Comparison of ENCODE assay signal across 34 cellular contexts in the genomic region with DNA sequence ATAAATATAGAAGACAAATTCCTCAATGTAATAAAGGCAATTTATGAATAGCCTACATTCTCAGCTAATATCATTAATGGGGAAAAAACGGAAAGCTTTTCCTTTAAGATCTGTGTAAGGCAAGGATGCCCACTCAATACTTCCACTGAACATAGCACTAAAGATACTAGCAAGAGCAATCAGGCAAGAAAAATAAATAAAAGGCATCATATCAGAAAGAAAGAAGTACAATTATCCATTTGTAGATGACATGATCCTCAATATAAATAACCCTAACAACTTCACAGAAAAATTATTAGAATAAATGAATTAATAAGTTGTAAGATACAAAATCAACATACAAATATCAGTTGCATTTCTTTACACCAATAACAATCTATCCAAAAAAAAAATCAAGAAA. TPM values are rescaled to one million over a fixed set of nuclear protein-coding genes. Genes with fewer than 3 reads are reported as not detected.
DNase-seq lines count a peak whose midpoint lies in the region; ATAC-seq, FAIRE-seq and TF ChIP-seq lines count a peak whose summit lies in the region.
"Had no signal": no experiment of that assay in that cellular context is flagged by ENCODE, and none has a peak within 500 bp of the region (broad histone marks: within the 10 kb centered on the region; RNA-seq: fewer than 3 reads in every experiment).

No MANE protein-coding gene starts in this region.

- H3K9me3 ChIP-seq in HepG2 (ENCODE audit: low read length) (peaks cover 15% of the 10 kb centered on the region), right lobe of liver (no peaks in the 10 kb centered on the region), HEK293 (ENCODE audit: control insufficient read depth, insufficient read depth, low read depth, low read length) (no peaks in the 10 kb centered on the region), Karpas-422 (ENCODE audit: low read length) (peaks cover 10% of the 10 kb centered on the region)
- H3K9me3 ChIP-seq: BE2C, Caco-2 had no signal

- H4K20me1 ChIP-seq in HepG2 (ENCODE audit: insufficient read depth, low read length) = no peaks in the 10 kb centered on the region
- no peaks in the 10 kb centered on the region for H4K20me1 ChIP-seq in Karpas-422 (ENCODE audit: insufficient read depth, low read depth, low read length)
- H4K20me1 ChIP-seq: BLaER1; BLaER1 treated with 17β-estradiol and CSF1 and Interleukin-3, amounts not matched to agents 10 nM and 100 nM had no signal

- H2AFZ ChIP-seq in HepG2 (ENCODE audit: low read length) (no peak overlapping the region), Karpas-422 (ENCODE audit: low read length) (no peak overlapping the region)

- intact Hi-C loops in HepG2 (cut with micrococcal nuclease; ENCODE audit: unreplicated experiment) = no loop called here
- intact Hi-C loops in right lobe of liver (cut with DNase I) = no loop called here

- H3K9ac ChIP-seq in HepG2 (ENCODE audit: insufficient read depth, low read depth, low read length) = no peak overlapping the region
- H3K9ac ChIP-seq in Karpas-422 (ENCODE audit: low read length) = no peak overlapping the region
- H3K9ac ChIP-seq: BLaER1; BLaER1 treated with 17β-estradiol and CSF1 and Interleukin-3, amounts not matched to agents 10 nM and 100 nM had no signal

- 100% methylated on average over 1 of the region's 1 CpG for WGBS in HepG2 (ENCODE audit: low lambda C conversion rate)
- 100% methylated on average over 1 of the region's 1 CpG for WGBS in right lobe of liver (ENCODE audit: insufficient coverage, low coverage, low lambda C conversion rate, missing lambda C conversion rate)

- CTCF ChIA-PET in HepG2 (lab: Yijun Ruan, JAX; ENCODE audit: low intra/inter-chr PET ratio, low total read pairs) = no interaction called here
- CTCF ChIA-PET in HEK293 (lab: Yijun Ruan, JAX) = interaction anchor here (0.8 kb wide), 1 partner anchor 14 kb away, joined by 4 read pairs; no protein-coding TSS in a partner anchor

- no peak for TF ChIP-seq RAD21 in HepG2 (CRISPR knock-in tag; IDR thresholded peaks at IDR 0.05)

- DNase-seq in HepG2 (ENCODE audit: low spot score) (no peak), right lobe of liver (no peak), Karpas-422 (no peak), DMS153 (lab: John Stamatoyannopoulos, UW) (no peak)
- DNase-seq: 8988T; ACHN; AML-193; BE2C; C1 segment of cervical spinal cord; Caco-2; Calu3; CD4-positive, alpha-beta memory T cell; CD4-positive, alpha-beta T cell; CD4-positive, CD25-positive, alpha-beta regulatory T cell; CD8-positive, alpha-beta memory T cell; CD8-positive, alpha-beta T cell; COR-L47; DMS 273 treated with DMSO at 0.1 percent for 48 hours; DMS79; DMS79 treated with DMSO at 0.1 percent for 48 hours; DND-41; EL had no signal

- TF ChIP-seq POLR2A in HepG2 (IDR thresholded peaks at IDR 0.05; ENCODE audit: insufficient read depth in 1 of 2, low read depth in 2 of 2, low read length in 2 of 2) = no peak
- TF ChIP-seq POLR2A in right lobe of liver (IDR thresholded peaks at IDR 0.05) = no peak

- H3K9me2 ChIP-seq in Karpas-422 (replicated peaks; ENCODE audit: insufficient read depth, low read length) = no peaks in the 10 kb centered on the region

- no peak overlapping the region for H3K4me3 ChIP-seq in HepG2 (replicated peaks in 1 of 3; ENCODE audit: insufficient read depth in 1 of 3, low read depth in 2 of 3, low read length in 3 of 3)
- no peak overlapping the region for H3K4me3 ChIP-seq in right lobe of liver
- H3K4me3 ChIP-seq in HEK293 (ENCODE audit: low read depth, low read length) = no peak overlapping the region
- H3K4me3 ChIP-seq in Karpas-422 (ENCODE audit: low read length) = no peak overlapping the region
- H3K4me3 ChIP-seq: A549; BLaER1; BLaER1 treated with 17β-estradiol and CSF1 and Interleukin-3, amounts not matched to agents 10 nM and 100 nM had no signal

- H3K4me1 ChIP-seq in HepG2 (ENCODE audit: insufficient read depth, low read length) = peaks cover 19% of the 10 kb centered on the region
- no peaks in the 10 kb centered on the region for H3K4me1 ChIP-seq in right lobe of liver
- no peaks in the 10 kb centered on the region for H3K4me1 ChIP-seq in HEK293 (ENCODE audit: control insufficient read depth, insufficient read depth, low read length)
- peaks cover 51% of the 10 kb centered on the region for H3K4me1 ChIP-seq in Karpas-422 (ENCODE audit: low read length)
- H3K4me1 ChIP-seq: BLaER1 had no signal

- no peak overlapping the region for H3K27ac ChIP-seq in HepG2 (ENCODE audit: extremely low read length, insufficient read depth, low read length)
- no peak overlapping the region for H3K27ac ChIP-seq in right lobe of liver
- H3K27ac ChIP-seq in HEK293 (ENCODE audit: extremely low read depth, low read depth, low read length) = no peak overlapping the region
- peak overlapping the region; percentile 89 for H3K27ac ChIP-seq in Karpas-422 (ENCODE audit: low read length)
- H3K27ac ChIP-seq: 22Rv1; A549; BLaER1; BLaER1 treated with 17β-estradiol and CSF1 and Interleukin-3, amounts not matched to agents 10 nM and 100 nM; C4-2B had no signal

- POLR2A ChIA-PET in HepG2 (lab: Yijun Ruan, JAX) = no interaction called here
- POLR2A ChIA-PET in HEK293 (lab: Yijun Ruan, JAX) = no interaction called here

- TF ChIP-seq CTCF in HepG2 (CRISPR knock-in tag; IDR thresholded peaks at IDR 0.05) (no peak), right lobe of liver (IDR thresholded peaks at IDR 0.05) (no peak), HEK293 (tag by site-specific recombination; IDR thresholded peaks at IDR 0.05) (no peak)

- ATAC-seq in HepG2 (no peak), right lobe of liver (no peak), GM19397 (IDR thresholded peaks at IDR 0.05; ENCODE audit: unreplicated experiment) (no peak), GM18517 (IDR thresholded peaks at IDR 0.05; ENCODE audit: unreplicated experiment) (no peak)
- ATAC-seq: A549; CD8-positive, alpha-beta T cell had no signal

- H3K27me3 ChIP-seq in HepG2 (ENCODE audit: control insufficient read depth in 1 of 2, insufficient read depth in 2 of 2, low read length in 2 of 2) = no peaks in the 10 kb centered on the region
- no peaks in the 10 kb centered on the region for H3K27me3 ChIP-seq in right lobe of liver
- no peaks in the 10 kb centered on the region for H3K27me3 ChIP-seq in Karpas-422 (ENCODE audit: low read length)
- H3K27me3 ChIP-seq: BE2C; BLaER1; BLaER1 treated with 17β-estradiol and CSF1 and Interleukin-3, amounts not matched to agents 10 nM and 100 nM had no signal

- TF ChIP-seq EP300 in HepG2 (IDR thresholded peaks at IDR 0.05; ENCODE audit: low read depth in 2 of 2, low read length in 2 of 2) = no peak
- no peak for TF ChIP-seq EP300 in HepG2 (CRISPR knock-in tag; IDR thresholded peaks at IDR 0.05; ENCODE audit: borderline replicate concordance)

- in situ Hi-C loops in HepG2 (cut with HindIII; ENCODE audit: extremely low pct_ligation_motif_present, low pct_unique_long_range_greater_than_20kb) = no loop called here

- FAIRE-seq in HepG2 (lab: Jason Lieb, UNC) (no peak), G401.6 (lab: Jason Lieb, UNC) (peak; percentile 17)
- FAIRE-seq: A204.1, A549, D721Med had no signal

- BruUV-seq in HepG2 (replicated peaks; lab: Mats Ljungman, UMichigan) = no TSS peak

- H3K4me2 ChIP-seq in HepG2 (ENCODE audit: low read depth, low read length) (no peak overlapping the region), Karpas-422 (ENCODE audit: low read depth, low read length, poor library complexity, severe bottlenecking) (no peak overlapping the region)
- H3K4me2 ChIP-seq: A549; BLaER1; BLaER1 treated with 17β-estradiol and CSF1 and Interleukin-3, amounts not matched to agents 10 nM and 100 nM had no signal

- no peaks in the 10 kb centered on the region for H3K36me3 ChIP-seq in HepG2 (replicated peaks in 1 of 2; ENCODE audit: control insufficient read depth in 1 of 2, insufficient read depth in 2 of 2, low read length in 2 of 2)
- H3K36me3 ChIP-seq in right lobe of liver = no peaks in the 10 kb centered on the region
- peaks cover 10 to 15% of the 10 kb centered on the region in 2 experiments for H3K36me3 ChIP-seq in HEK293 (ENCODE audit: control insufficient read depth in 2 of 2, insufficient read depth in 1 of 2, low read length in 2 of 2)
- peaks cover 38% of the 10 kb centered on the region for H3K36me3 ChIP-seq in Karpas-422 (ENCODE audit: insufficient read depth, low read length)
- H3K36me3 ChIP-seq: BE2C had no signal

- H3K79me2 ChIP-seq in HepG2 (ENCODE audit: insufficient read depth, low read length) = no peaks in the 10 kb centered on the region
- peaks cover 32% of the 10 kb centered on the region for H3K79me2 ChIP-seq in Karpas-422 (ENCODE audit: low read length)

RNA-seq across cellular contexts. Expression of a gene that starts 37.1 kb away (rescaled TPM):
- total RNA-seq in HepG2 (2016; rRNA removed; fragmentation: Illumina TruSeq; extraction: Trizol) = 19.5 and 27.6 TPM in 2 replicates
- 12.4 and 15.0 TPM in 2 replicates for total RNA-seq in HepG2 (2016; cell fraction: cytosol; rRNA removed; fragmentation: Illumina TruSeq; extraction: Trizol; ENCODE audit: low read depth)
- 20.6 and 26.6 TPM in 2 replicates for total RNA-seq in HepG2 (2016; cell fraction: insoluble cytoplasmic fraction; rRNA removed; fragmentation: Illumina TruSeq; extraction: Trizol)
- 21.9 and 26.0 TPM in 2 replicates for total RNA-seq in HepG2 (2016; cell fraction: membrane; rRNA removed; fragmentation: Illumina TruSeq; extraction: Trizol)
- total RNA-seq in HepG2 (2016; cell fraction: nucleus; rRNA removed; fragmentation: Illumina TruSeq; extraction: Trizol) = 10.7 and 12.4 TPM in 2 replicates
- 5.7 and 8.6 TPM in 2 replicates for polyA plus RNA-seq in HepG2 (2011; rRNA removed)
- 4.2 and 5.6 TPM in 2 replicates for polyA plus RNA-seq in HepG2 (2011; cell fraction: cytosol; rRNA removed)
- polyA plus RNA-seq in HepG2 (2011; cell fraction: nucleus; rRNA removed) = 2.1 and 3.9 TPM in 2 replicates
- 12.9 and 18.1 TPM in 2 replicates for polyA plus RNA-seq in HepG2 (2012)
- polyA plus RNA-seq in HepG2 (2016; cell fraction: cytosol; fragmentation: Illumina TruSeq; extraction: Trizol; ENCODE audit: low read depth) = 8.5 and 11.4 TPM in 2 replicates
- polyA plus RNA-seq in HepG2 (2016; cell fraction: insoluble cytoplasmic fraction; fragmentation: Illumina TruSeq; extraction: Trizol; ENCODE audit: low read depth) = 31.9 and 33.4 TPM in 2 replicates
- polyA plus RNA-seq in HepG2 (2016; cell fraction: membrane; fragmentation: Illumina TruSeq; extraction: Trizol; ENCODE audit: low read depth) = 14.6 and 16.7 TPM in 2 replicates
- 17.0 and 18.6 TPM in 2 replicates for polyA plus RNA-seq in HepG2 (2016; cell fraction: nucleus; fragmentation: Illumina TruSeq; extraction: Trizol; ENCODE audit: insufficient read depth, low read depth)
- polyA minus RNA-seq in HepG2 (2011; rRNA and poly(A)+ RNA removed; ENCODE audit: low replicate concordance) = 3.1 and 4.3 TPM in 2 replicates
- 5.7 and 6.3 TPM in 2 replicates for polyA minus RNA-seq in HepG2 (2011; cell fraction: cytosol; rRNA and poly(A)+ RNA removed)
- 10.3 and 11.4 TPM in 2 replicates for polyA minus RNA-seq in HepG2 (2011; cell fraction: nucleus; rRNA and poly(A)+ RNA removed)
- 1 to 10 TPM; 5.5 to 9.8 (median 7.4) TPM for total RNA-seq in right lobe of liver
- total RNA-seq in Karpas-422 (2014; rRNA removed; shearing (Covaris generic); ENCODE audit: low replicate concordance) = 25.3 and 37.8 TPM in 2 replicates

RNA-seq across cellular contexts. Expression of a gene that starts 45.7 kb away (rescaled TPM):
- total RNA-seq in HepG2 (2016; rRNA removed; fragmentation: Illumina TruSeq; extraction: Trizol) = 0.13 and 0.18 TPM in 2 replicates
- total RNA-seq in HepG2 (2016; cell fraction: cytosol; rRNA removed; fragmentation: Illumina TruSeq; extraction: Trizol; ENCODE audit: low read depth) = not detected in 2 replicates
- 0.11 and 0.27 TPM in 2 replicates for total RNA-seq in HepG2 (2016; cell fraction: insoluble cytoplasmic fraction; rRNA removed; fragmentation: Illumina TruSeq; extraction: Trizol)
- total RNA-seq in HepG2 (2016; cell fraction: membrane; rRNA removed; fragmentation: Illumina TruSeq; extraction: Trizol) = 0.03 and 0.19 TPM in 2 replicates
- total RNA-seq in HepG2 (2016; cell fraction: nucleus; rRNA removed; fragmentation: Illumina TruSeq; extraction: Trizol) = 0.44 and 0.47 TPM in 2 replicates
- polyA plus RNA-seq in HepG2 (2011; rRNA removed) = 0.04 TPM in 2 replicates
- polyA plus RNA-seq in HepG2 (2011; cell fraction: cytosol; rRNA removed) = 0.01 and 0.05 TPM in 2 replicates
- polyA plus RNA-seq in HepG2 (2011; cell fraction: nucleus; rRNA removed) = 0.07 and 0.08 TPM in 2 replicates
- 0.01 and 0.11 TPM in 2 replicates for polyA plus RNA-seq in HepG2 (2012)
- 0.01 TPM in 1 of 2 replicates, not detected in the other for polyA plus RNA-seq in HepG2 (2016; cell fraction: cytosol; fragmentation: Illumina TruSeq; extraction: Trizol; ENCODE audit: low read depth)
- polyA plus RNA-seq in HepG2 (2016; cell fraction: insoluble cytoplasmic fraction; fragmentation: Illumina TruSeq; extraction: Trizol; ENCODE audit: low read depth) = 0.04 and 0.07 TPM in 2 replicates
- polyA plus RNA-seq in HepG2 (2016; cell fraction: membrane; fragmentation: Illumina TruSeq; extraction: Trizol; ENCODE audit: low read depth) = 0.15 TPM in 1 of 2 replicates, not detected in the other
- not detected in 2 replicates for polyA plus RNA-seq in HepG2 (2016; cell fraction: nucleus; fragmentation: Illumina TruSeq; extraction: Trizol; ENCODE audit: insufficient read depth, low read depth)
- polyA minus RNA-seq in HepG2 (2011; rRNA and poly(A)+ RNA removed; ENCODE audit: low replicate concordance) = 1.0 and 2.2 TPM in 2 replicates
- not detected in 2 replicates for polyA minus RNA-seq in HepG2 (2011; cell fraction: cytosol; rRNA and poly(A)+ RNA removed)
- polyA minus RNA-seq in HepG2 (2011; cell fraction: nucleus; rRNA and poly(A)+ RNA removed) = 0.99 and 1.0 TPM in 2 replicates
- under 1 TPM; 0.06 to 0.44 (median 0.23) TPM for total RNA-seq in right lobe of liver
- total RNA-seq in Karpas-422 (2014; rRNA removed; shearing (Covaris generic); ENCODE audit: low replicate concordance) = 0.72 and 1.3 TPM in 2 replicates
- total RNA-seq: CD4-positive, CD25-positive, alpha-beta regulatory T cell; CD8-positive, alpha-beta T cell had no signal
- polyA plus RNA-seq: CD14-positive monocyte; CD4-positive, alpha-beta memory T cell; CD4-positive, CD25-positive, alpha-beta regulatory T cell; CD8-positive, alpha-beta memory T cell had no signal
